In genomic region chr5:43309122-43309521, GRCh38 we compare ENCODE assay signal across 1 cellular context.
TF ChIP-seq lines count a peak whose summit lies in the region.

No MANE protein-coding gene starts in this region.

TF ChIP-seq in HepG2, 621 proteins besides CTCF, POLR2A, EP300 and RAD21:
- TF ChIP-seq HIC2 (CRISPR knock-in tag; IDR thresholded peaks at IDR 0.05; ENCODE audit: low read depth) (no peak), ZNF883 (CRISPR knock-in tag; IDR thresholded peaks at IDR 0.05; ENCODE audit: not compliant biosample characterization) (no peak), ZNF781 (CRISPR knock-in tag; IDR thresholded peaks at IDR 0.05; ENCODE audit: borderline replicate concordance, not compliant biosample characterization) (no peak), ZUFSP (CRISPR knock-in tag; IDR thresholded peaks at IDR 0.05; ENCODE audit: borderline replicate concordance) (no peak), ZC3H13 (CRISPR knock-in tag; IDR thresholded peaks at IDR 0.05) (no peak), ZFP36 (IDR thresholded peaks at IDR 0.05; ENCODE audit: borderline replicate concordance, low read depth, low read length, partially characterized antibody) (no peak), ZFP36L1 (CRISPR knock-in tag; IDR thresholded peaks at IDR 0.05) (0 out of 2 replicates have a peak, but pooled peaks have one; percentile 59), ZSCAN5A (CRISPR knock-in tag; IDR thresholded peaks at IDR 0.05; ENCODE audit: borderline replicate concordance) (no peak)
